ENCODE assay signal across 8 cellular contexts in genomic region chr10:45420453-45421192, GRCh38. TPM values are rescaled to one million over a fixed set of nuclear protein-coding genes. Genes with fewer than 3 reads are reported as not detected.
DNase-seq lines count a peak whose midpoint lies in the region; ATAC-seq and TF ChIP-seq lines count a peak whose summit lies in the region.

No MANE protein-coding gene starts in this region.

- peak; percentile 63 for ATAC-seq in GM18870 (IDR thresholded peaks at IDR 0.05; ENCODE audit: unreplicated experiment)
- ATAC-seq in HG03064 (IDR thresholded peaks at IDR 0.05; ENCODE audit: low read depth, unreplicated experiment) = peak; percentile 48

- peak; percentile 84 to 91 for DNase-seq in AML-193 (lab: John Stamatoyannopoulos, UW)
- DNase-seq in NCI-H446 (lab: John Stamatoyannopoulos, UW) = peak; percentile 62 to 96
- peak; percentile 54 to 67 for DNase-seq in activated T-cell treated with anti-CD3 and anti-CD28 coated beads, Interleukin-2, amount 50 U/mL, for 48 hours
- DNase-seq in fibroblast of villous mesenchyme (ENCODE audit: low read depth) = peak; percentile 11
- DNase-seq in retinal pigment epithelial cell (ENCODE audit: low read depth) = peak; percentile 75
- DNase-seq in T1000 (lab: John Stamatoyannopoulos, UW) = no peak

- H3K4me3 ChIP-seq in fibroblast of villous mesenchyme (ENCODE audit: low read depth, low read length) (no peak overlapping the region), retinal pigment epithelial cell (ENCODE audit: low read length) (no peak overlapping the region)

- TF ChIP-seq CTCF in fibroblast of villous mesenchyme (IDR thresholded peaks at IDR 0.05; ENCODE audit: insufficient read depth, low read depth, low read length) (no peak), retinal pigment epithelial cell (conservative IDR thresholded peaks at IDR 0.05; ENCODE audit: low read depth, low read length) (no peak)

RNA-seq across cellular contexts. Expression of gene ALOX5, which starts 46.6 kb away (rescaled TPM):
- total RNA-seq in fibroblast of villous mesenchyme = not detected in 2 replicates
